8 cellular contexts compared by ENCODE assay signal in the genomic region with DNA sequence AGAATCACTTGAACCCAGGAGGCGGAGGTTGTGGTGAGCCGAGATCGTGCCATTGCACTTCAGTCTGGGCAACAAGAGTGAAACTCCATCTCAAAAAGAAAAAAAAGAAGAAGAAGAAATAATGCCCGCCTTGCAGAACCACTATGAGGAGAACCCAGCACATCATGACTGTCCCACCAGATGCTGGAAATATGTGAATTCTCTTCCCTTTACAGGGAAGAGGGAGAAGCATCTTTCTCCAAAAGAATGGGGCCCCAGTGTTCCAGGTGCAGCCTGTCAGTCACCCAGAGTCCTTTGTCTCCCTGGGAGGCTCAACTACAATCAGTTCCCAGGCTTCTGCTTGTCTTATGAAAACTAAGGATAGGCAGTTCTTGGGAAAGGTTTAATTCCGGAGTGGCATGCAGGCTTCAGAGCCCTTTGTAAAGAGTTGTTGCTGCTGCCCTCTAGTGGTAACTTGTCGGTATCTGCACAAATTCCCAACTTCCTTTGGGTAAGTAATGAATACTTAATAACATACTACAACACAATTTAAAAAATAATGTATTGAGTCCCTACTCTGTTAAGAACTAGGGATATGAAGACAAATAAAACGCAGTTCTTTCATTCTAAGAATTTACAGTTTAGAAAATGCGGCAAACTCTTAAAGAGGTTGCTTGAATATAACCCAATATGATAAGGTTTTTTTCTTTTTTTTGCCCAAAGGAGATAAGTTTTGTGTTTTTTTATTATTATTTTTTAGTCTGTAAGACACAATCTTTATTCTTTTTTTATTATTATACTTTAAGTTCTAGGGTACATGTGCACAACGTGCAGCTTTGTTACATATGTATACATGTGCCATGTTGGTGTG. TPM values are rescaled to one million over a fixed set of nuclear protein-coding genes. Genes with fewer than 3 reads are reported as not detected.
DNase-seq lines count a peak whose midpoint lies in the region; ATAC-seq and TF ChIP-seq lines count a peak whose summit lies in the region.

No MANE protein-coding gene starts in this region.

- no peak overlapping the region for H3K4me3 Mint-ChIP-seq in CD8-positive, alpha-beta memory T cell
- no peak overlapping the region for H3K4me3 Mint-ChIP-seq in naive B cell

- TF ChIP-seq POLR2A in upper lobe of left lung (IDR thresholded peaks at IDR 0.05) = no peak

- H3K27me3 Mint-ChIP-seq in CD8-positive, alpha-beta memory T cell = peaks cover 8 to 16% of the 10 kb centered on the region in 2 donors
- peaks cover 8 to 36% (median 10%) of the 10 kb centered on the region in 3 donors for H3K27me3 Mint-ChIP-seq in naive B cell

- no peak overlapping the region for H3K27ac ChIP-seq in CD8-positive, alpha-beta memory T cell (ENCODE audit: low read depth, low read length)
- H3K27ac ChIP-seq in esophagus (ENCODE audit: low read depth in 2 of 2, low read length in 1 of 2) (peak overlapping the region; percentile 25 to 79), upper lobe of left lung (no peak overlapping the region)

- no peaks in the 10 kb centered on the region for H3K9me3 ChIP-seq in CD8-positive, alpha-beta memory T cell (ENCODE audit: low read length)
- H3K9me3 ChIP-seq in esophagus (ENCODE audit: control insufficient read depth in 2 of 2, insufficient read depth in 1 of 2, low read depth in 1 of 2, low read length in 1 of 2) = no peaks in the 10 kb centered on the region
- H3K9me3 ChIP-seq in upper lobe of left lung = no peaks in the 10 kb centered on the region

- POLR2A ChIA-PET in CD8-positive, alpha-beta memory T cell (lab: Charles Lee) = no interaction called here

- 46 to 47% methylated on average over 9 of the region's 9 CpGs for WGBS in esophagus, 2 donors
- WGBS in upper lobe of left lung, 2 donors = 47 to 48% methylated on average over 9 of the region's 9 CpGs

- no peaks in the 10 kb centered on the region for H3K4me1 ChIP-seq in CD8-positive, alpha-beta memory T cell (ENCODE audit: insufficient read depth, low read length)
- H3K4me1 ChIP-seq in esophagus (ENCODE audit: control insufficient read depth in 2 of 2, insufficient read depth in 2 of 2, low read length in 1 of 2) (peaks cover 0 to 3% of the 10 kb centered on the region in 2 donors), upper lobe of left lung (no peaks in the 10 kb centered on the region)

- no peaks in the 10 kb centered on the region for H3K36me3 Mint-ChIP-seq in CD8-positive, alpha-beta memory T cell
- no peaks in the 10 kb centered on the region for H3K36me3 Mint-ChIP-seq in naive B cell

- CTCF ChIA-PET in CD8-positive, alpha-beta memory T cell (lab: Charles Lee) = no interaction called here

- ATAC-seq in naive B cell (ENCODE audit: low read depth in 2 of 2) (no peak), upper lobe of left lung (ENCODE audit: low FRiP score in 2 of 2) (peak; percentile 72 to 77)
- ATAC-seq in activated CD4-positive, CD25-positive, alpha-beta regulatory T cell treated with anti-CD3 and anti-CD28 coated beads, Interleukin-2, amount 50 U/mL, for 24 hours = no peak

- peaks cover 3% of the 10 kb centered on the region for H3K27me3 ChIP-seq in CD8-positive, alpha-beta memory T cell (ENCODE audit: insufficient read depth, low read length, poor library complexity, severe bottlenecking)
- H3K27me3 ChIP-seq in esophagus (ENCODE audit: control insufficient read depth in 1 of 2, insufficient read depth in 2 of 2, low read length in 2 of 2) (no peaks in the 10 kb centered on the region), upper lobe of left lung (no peaks in the 10 kb centered on the region)

- no peak for TF ChIP-seq EP300 in upper lobe of left lung (IDR thresholded peaks at IDR 0.05)

- H3K36me3 ChIP-seq in CD8-positive, alpha-beta memory T cell (ENCODE audit: insufficient read depth, low read length) = no peaks in the 10 kb centered on the region
- H3K36me3 ChIP-seq in esophagus (ENCODE audit: control insufficient read depth in 2 of 2, insufficient read depth in 2 of 2, low read length in 1 of 2) (no peaks in the 10 kb centered on the region), upper lobe of left lung (no peaks in the 10 kb centered on the region)

- H3K9me3 Mint-ChIP-seq in CD8-positive, alpha-beta memory T cell = no peaks in the 10 kb centered on the region
- H3K9me3 Mint-ChIP-seq in naive B cell = no peaks in the 10 kb centered on the region

- no peaks in the 10 kb centered on the region for H3K4me1 Mint-ChIP-seq in CD8-positive, alpha-beta memory T cell
- no peaks in the 10 kb centered on the region for H3K4me1 Mint-ChIP-seq in naive B cell

- H3K4me3 ChIP-seq in CD8-positive, alpha-beta memory T cell (ENCODE audit: low read length) = no peak overlapping the region
- H3K4me3 ChIP-seq in esophagus (ENCODE audit: low read depth in 1 of 2, low read length in 2 of 2) (no peak overlapping the region), upper lobe of left lung (no peak overlapping the region)

- peak; percentile 19 to 68 (median 57) for TF ChIP-seq CTCF in upper lobe of left lung (IDR thresholded peaks at IDR 0.05)

- no peak overlapping the region for H3K27ac Mint-ChIP-seq in CD8-positive, alpha-beta memory T cell
- no peak overlapping the region for H3K27ac Mint-ChIP-seq in naive B cell

- peak; percentile 14 to 57 (median 24) for DNase-seq in CD8-positive, alpha-beta memory T cell
- peak; percentile 59 for DNase-seq in HCEC 1CT
- DNase-seq in NCI-H460 (ENCODE audit: extremely low read depth, low read depth) = peak; percentile 67
- DNase-seq in activated CD4-positive, alpha-beta T cell treated with anti-CD3 and anti-CD28 coated beads, Interleukin-2, amount 50 U/mL, for 48 hours = peak; percentile 40 to 63
- DNase-seq in naive B cell = peak; percentile 24
- DNase-seq in upper lobe of left lung = peak in 1 of 2 donors; percentile 36

RNA-seq across cellular contexts. Expression of a gene that starts 18.6 kb away (rescaled TPM):
- total RNA-seq in CD8-positive, alpha-beta memory T cell = 10 to 100 TPM; 14.0 TPM
- not detected for polyA plus RNA-seq in CD8-positive, alpha-beta memory T cell
- 5.2 and 5.9 TPM in 2 replicates for total RNA-seq in NCI-H460 (2014; rRNA removed; shearing (Covaris generic))
- 11.8 and 12.4 TPM in 2 replicates for polyA plus RNA-seq in NCI-H460 (2014; cell fraction: nucleus; rRNA removed)
- 1 to 10 TPM; 4.4 to 6.6 TPM for polyA plus RNA-seq in esophagus
- not detected for polyA plus RNA-seq in naive B cell (ENCODE audit: low read depth in 6 of 6)
- 1 to 10 TPM in 1 of 6 donors, under 1 TPM in 5; 0.20 to 1.0 (median 0.58) TPM for total RNA-seq in upper lobe of left lung

Comparison
In these comparisons a context has a peak if more than half of its experiments do, and no peak if none do; other contexts are left out.
1. H3K27ac ChIP-seq: peak in esophagus (2 of 2); none in CD8-positive, alpha-beta memory T cell (single experiment) and upper lobe of left lung (0 of 4).
2. ATAC-seq: peak in upper lobe of left lung (2 of 2); none in naive B cell (0 of 2) and activated CD4-positive, CD25-positive, alpha-beta regulatory T cell treated with anti-CD3 and anti-CD28 coated beads, Interleukin-2, amount 50 U/mL, for 24 hours (0 of 2).